ENCODE assay signal across 17 cellular contexts in the genomic region with DNA sequence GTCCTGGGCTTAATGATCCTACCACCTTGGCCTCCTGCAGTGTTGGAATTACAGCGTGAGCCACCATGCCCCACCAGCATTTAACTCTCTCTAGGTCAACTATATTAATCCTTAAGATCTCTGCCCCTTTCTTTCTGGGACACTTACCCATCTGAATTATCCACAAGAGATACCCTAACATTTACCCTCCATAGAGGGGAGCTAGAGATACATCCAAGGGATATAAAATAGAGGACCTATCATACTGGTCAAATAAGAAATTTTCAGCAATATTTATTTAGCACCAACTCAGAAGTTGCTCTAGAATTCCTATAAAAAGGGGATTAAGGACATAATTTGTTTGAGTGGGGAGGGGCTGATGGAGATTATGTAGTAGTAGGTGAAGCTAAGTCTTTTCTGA.
DNase-seq lines count a peak whose midpoint lies in the region; ATAC-seq, FAIRE-seq and TF ChIP-seq lines count a peak whose summit lies in the region.
"Had no signal": no experiment of that assay in that cellular context is flagged by ENCODE, and none has a peak within 500 bp of the region (broad histone marks: within the 10 kb centered on the region; RNA-seq: fewer than 3 reads in every experiment).

No MANE protein-coding gene starts in this region.

- H2BK12ac ChIP-seq in neuronal stem cell (ENCODE audit: low read length), result no peak overlapping the region

- H3K14ac ChIP-seq in neuronal stem cell (ENCODE audit: low read length), result no peak overlapping the region

- DNase-seq in activated naive CD4-positive, alpha-beta T cell treated with anti-CD3 and anti-CD28 coated beads, Interleukin-2, amount 50 U/mL, for 72 hours (ENCODE audit: low spot score in 2 of 2), result no peak
- DNase-seq in activated naive CD4-positive, alpha-beta T cell treated with anti-CD3 and anti-CD28 coated beads, Interleukin-2, amount 10 ng/mL, durations not matched to agents 7 days and 5 days, result no peak
- peak; percentile 5 for DNase-seq in NCI-H524 treated with DMSO at 0.1 percent for 48 hours (lab: John Stamatoyannopoulos, UW)
- peak; percentile 21 for DNase-seq in bronchial epithelial cell (ENCODE audit: low read depth)
- no peak for DNase-seq in stimulated activated CD4-positive, alpha-beta T cell treated with anti-CD3 and anti-CD28 coated beads, Interleukin-4, amount 100 ng/mL, for 4 hours
- DNase-seq in neuronal stem cell (ENCODE audit: low spot score), result no peak
- DNase-seq: activated CD4-positive, alpha-beta memory T cell treated with anti-CD3 and anti-CD28 coated beads for 36 hours; Caco-2; KBM-7; mucosa of descending colon; NCI-H1694; sigmoid colon; stimulated activated CD4-positive, alpha-beta T cell treated with anti-CD3 and anti-CD28 coated beads, Interleukin-4, amount 100 ng/mL, for 24 hours had no signal

- peak overlapping the region; percentile 3 to 82 for H3K27ac Mint-ChIP-seq in activated naive CD4-positive, alpha-beta T cell treated with anti-CD3 and anti-CD28 coated beads, Interleukin-2, amount 50 U/mL, for 72 hours
- no peak overlapping the region for H3K27ac Mint-ChIP-seq in activated naive CD4-positive, alpha-beta T cell treated with anti-CD3 and anti-CD28 coated beads, Interleukin-2, amount 10 ng/mL, durations not matched to agents 7 days and 5 days
- H3K27ac Mint-ChIP-seq: activated CD4-positive, alpha-beta memory T cell treated with anti-CD3 and anti-CD28 coated beads for 36 hours; dendritic cell treated with granulocyte-macrophage colony-stimulating factor and Interleukin-4, amounts not matched to agents 40 ng/mL and 50 ng/mL, for 4 days had no signal

- no peak overlapping the region for H3K4me2 ChIP-seq in neuronal stem cell (ENCODE audit: insufficient read depth, low read length, poor library complexity, severe bottlenecking)

- no peak for FAIRE-seq in bronchial epithelial cell (lab: Jason Lieb, UNC)
- FAIRE-seq: keratinocyte had no signal

- H2AK5ac ChIP-seq in neuronal stem cell (ENCODE audit: low read depth, low read length), result no peak overlapping the region

- TF ChIP-seq CTCF in bronchial epithelial cell (IDR thresholded peaks at IDR 0.05; ENCODE audit: insufficient read depth, low read length, severe bottlenecking), result peak; percentile 17

- H2AFZ ChIP-seq in neuronal stem cell (ENCODE audit: low read length), result no peak overlapping the region

- no peak overlapping the region for H3K18ac ChIP-seq in neuronal stem cell (ENCODE audit: low read length)

- H3K27ac ChIP-seq in neuronal stem cell (replicated peaks; ENCODE audit: low read length), result no peak overlapping the region
- H3K27ac ChIP-seq: sigmoid colon had no signal

- ATAC-seq in activated naive CD4-positive, alpha-beta T cell treated with anti-CD3 and anti-CD28 coated beads, Interleukin-2, amount 50 U/mL, for 72 hours, result no peak
- ATAC-seq in GM21576 (IDR thresholded peaks at IDR 0.05; ENCODE audit: unreplicated experiment), result no peak
- ATAC-seq in GM21737 (IDR thresholded peaks at IDR 0.05; ENCODE audit: unreplicated experiment), result no peak
- ATAC-seq: mucosa of descending colon had no signal

- WGBS in neuronal stem cell (ENCODE audit: extremely low coverage in 2 of 2, insufficient read length in 2 of 2, insufficient replicate concordance in 1 of 2), 2 donors, result no CpG with 5 or more reads among the region's 1 CpG

- no peak overlapping the region for H3K23ac ChIP-seq in neuronal stem cell (ENCODE audit: low read depth, low read length, poor library complexity)

- peaks cover 26 to 30% of the 10 kb centered on the region in 2 donors for H3K36me3 Mint-ChIP-seq in activated naive CD4-positive, alpha-beta T cell treated with anti-CD3 and anti-CD28 coated beads, Interleukin-2, amount 50 U/mL, for 72 hours
- H3K36me3 Mint-ChIP-seq in activated naive CD4-positive, alpha-beta T cell treated with anti-CD3 and anti-CD28 coated beads, Interleukin-2, amount 10 ng/mL, durations not matched to agents 7 days and 5 days, result peaks cover 7% of the 10 kb centered on the region
- H3K36me3 Mint-ChIP-seq: activated CD4-positive, alpha-beta memory T cell treated with anti-CD3 and anti-CD28 coated beads for 36 hours had no signal

- no peaks in the 10 kb centered on the region for H3K4me1 ChIP-seq in neuronal stem cell (ENCODE audit: control insufficient read depth in 2 of 2, insufficient read depth in 1 of 2, low read depth in 1 of 2, low read length in 2 of 2)
- H3K4me1 ChIP-seq: Caco-2, sigmoid colon had no signal

- no peak overlapping the region for H3K4ac ChIP-seq in neuronal stem cell (ENCODE audit: low read length)

- peaks cover 35% of the 10 kb centered on the region for H3K4me1 Mint-ChIP-seq in activated naive CD4-positive, alpha-beta T cell treated with anti-CD3 and anti-CD28 coated beads, Interleukin-2, amount 10 ng/mL, durations not matched to agents 7 days and 5 days

- H3K9me3 Mint-ChIP-seq in activated naive CD4-positive, alpha-beta T cell treated with anti-CD3 and anti-CD28 coated beads, Interleukin-2, amount 50 U/mL, for 72 hours, result peaks cover 13 to 15% of the 10 kb centered on the region in 2 donors
- H3K9me3 Mint-ChIP-seq in activated naive CD4-positive, alpha-beta T cell treated with anti-CD3 and anti-CD28 coated beads, Interleukin-2, amount 10 ng/mL, durations not matched to agents 7 days and 5 days, result peaks cover 2% of the 10 kb centered on the region
- H3K9me3 Mint-ChIP-seq: activated CD4-positive, alpha-beta memory T cell treated with anti-CD3 and anti-CD28 coated beads for 36 hours; dendritic cell treated with granulocyte-macrophage colony-stimulating factor and Interleukin-4, amounts not matched to agents 40 ng/mL and 50 ng/mL, for 4 days had no signal

- no peak overlapping the region for H3K9ac ChIP-seq in neuronal stem cell (ENCODE audit: low read depth, low read length, poor library complexity)

- no peak overlapping the region for H4K91ac ChIP-seq in neuronal stem cell (ENCODE audit: low read depth, low read length, poor library complexity)

- no peak overlapping the region for H2BK5ac ChIP-seq in neuronal stem cell (ENCODE audit: low read length)

- H3K36me3 ChIP-seq in bronchial epithelial cell (ENCODE audit: control insufficient read depth, insufficient read depth, low read length) (no peaks in the 10 kb centered on the region), neuronal stem cell (replicated peaks in 1 of 2; ENCODE audit: control insufficient read depth in 2 of 2, insufficient read depth in 2 of 2, low read length in 2 of 2) (no peaks in the 10 kb centered on the region)
- H3K36me3 ChIP-seq: sigmoid colon had no signal

- no peaks in the 10 kb centered on the region for H3K79me1 ChIP-seq in neuronal stem cell (ENCODE audit: low read depth, low read length)

- CTCF ChIA-PET in activated naive CD4-positive, alpha-beta T cell treated with anti-CD3 and anti-CD28 coated beads, Interleukin-2, amount 10 ng/mL, durations not matched to agents 7 days and 5 days (lab: Charles Lee), result no interaction called here

- H3K27me3 ChIP-seq in bronchial epithelial cell (ENCODE audit: control insufficient read depth, insufficient read depth, low read length), result peaks cover 2% of the 10 kb centered on the region
- peaks cover 0 to 1% (median 0%) of the 10 kb centered on the region in 3 experiments for H3K27me3 ChIP-seq in neuronal stem cell (ENCODE audit: control insufficient read depth in 3 of 3, insufficient read depth in 3 of 3, low read depth in 1 of 3, low read length in 3 of 3)
- H3K27me3 ChIP-seq: sigmoid colon had no signal

- H3K4me3 ChIP-seq in bronchial epithelial cell (ENCODE audit: low read depth, low read length) (no peak overlapping the region), neuronal stem cell (ENCODE audit: low read length in 2 of 2) (no peak overlapping the region)
- H3K4me3 ChIP-seq: mucosa of descending colon, sigmoid colon had no signal

- no peak overlapping the region for H2BK120ac ChIP-seq in neuronal stem cell (ENCODE audit: low read depth, low read length)

- H4K8ac ChIP-seq in neuronal stem cell (ENCODE audit: low read depth, low read length), result no peak overlapping the region

- H3K9me3 ChIP-seq in neuronal stem cell (replicated peaks in 1 of 2; ENCODE audit: control insufficient read depth in 2 of 2, insufficient read depth in 1 of 2, low read depth in 1 of 2, low read length in 2 of 2), result no peaks in the 10 kb centered on the region
- H3K9me3 ChIP-seq: Caco-2, mucosa of descending colon, sigmoid colon had no signal

- no peak overlapping the region for H2BK15ac ChIP-seq in neuronal stem cell (ENCODE audit: low read length)

- no peaks in the 10 kb centered on the region for H3K27me3 Mint-ChIP-seq in activated naive CD4-positive, alpha-beta T cell treated with anti-CD3 and anti-CD28 coated beads, Interleukin-2, amount 10 ng/mL, durations not matched to agents 7 days and 5 days
- H3K27me3 Mint-ChIP-seq: dendritic cell treated with granulocyte-macrophage colony-stimulating factor and Interleukin-4, amounts not matched to agents 40 ng/mL and 50 ng/mL, for 4 days had no signal

- H3K4me3 Mint-ChIP-seq in activated naive CD4-positive, alpha-beta T cell treated with anti-CD3 and anti-CD28 coated beads, Interleukin-2, amount 10 ng/mL, durations not matched to agents 7 days and 5 days, result no peak overlapping the region
- H3K4me3 Mint-ChIP-seq: activated CD4-positive, alpha-beta memory T cell treated with anti-CD3 and anti-CD28 coated beads for 36 hours; dendritic cell treated with granulocyte-macrophage colony-stimulating factor and Interleukin-4, amounts not matched to agents 40 ng/mL and 50 ng/mL, for 4 days had no signal

Comparison
In these comparisons a context has a peak if more than half of its experiments do, and no peak if none do; other contexts are left out.
1. DNase-seq: peak in NCI-H524 treated with DMSO at 0.1 percent for 48 hours (single experiment) and bronchial epithelial cell (single experiment); none in activated naive CD4-positive, alpha-beta T cell treated with anti-CD3 and anti-CD28 coated beads, Interleukin-2, amount 50 U/mL, for 72 hours (0 of 2), activated naive CD4-positive, alpha-beta T cell treated with anti-CD3 and anti-CD28 coated beads, Interleukin-2, amount 10 ng/mL, durations not matched to agents 7 days and 5 days (single experiment), stimulated activated CD4-positive, alpha-beta T cell treated with anti-CD3 and anti-CD28 coated beads, Interleukin-4, amount 100 ng/mL, for 4 hours (0 of 2) and neuronal stem cell (single experiment).